Comparison of ENCODE assay signal across 18 cellular contexts in genomic region chr2:98650998-98651397, GRCh38. TPM values are rescaled to one million over a fixed set of nuclear protein-coding genes. Genes with fewer than 3 reads are reported as not detected.
DNase-seq lines count a peak whose midpoint lies in the region; ATAC-seq lines count a peak whose summit lies in the region.
"Had no signal": no experiment of that assay in that cellular context is flagged by ENCODE, and none has a peak within 500 bp of the region (broad histone marks: within the 10 kb centered on the region; RNA-seq: fewer than 3 reads in every experiment).

No MANE protein-coding gene starts in this region.

- peak overlapping the region; percentile 13 for H3K27ac Mint-ChIP-seq in T-helper 2 cell treated with Interferon-gamma antibody and Interleukin-4, amounts not matched to agents 5 μg/mL and 100 μg/mL, for 36 hours
- peak overlapping the region; percentile 57 to 91 for H3K27ac Mint-ChIP-seq in activated naive CD4-positive, alpha-beta T cell treated with anti-CD3 and anti-CD28 coated beads, Interleukin-2, amount 50 U/mL, for 72 hours
- H3K27ac Mint-ChIP-seq in immature natural killer cell, result peak overlapping the region; percentile 85 to 97 (median 93)
- H3K27ac Mint-ChIP-seq in stimulated activated naive CD8-positive, alpha-beta T cell treated with anti-CD3 and anti-CD28 coated beads, Interleukin-15, amount 100 ng/mL, for 72 hours, result peak overlapping the region; percentile 36 to 93

- H3K27me3 Mint-ChIP-seq in T-helper 2 cell treated with Interferon-gamma antibody and Interleukin-4, amounts not matched to agents 5 μg/mL and 100 μg/mL, for 36 hours (ENCODE audit: low read depth), result no peaks in the 10 kb centered on the region
- H3K27me3 Mint-ChIP-seq in immature natural killer cell (ENCODE audit: low read depth in 3 of 3), result peaks cover 0 to 3% (median 0%) of the 10 kb centered on the region in 3 donors
- H3K27me3 Mint-ChIP-seq in stimulated activated naive CD8-positive, alpha-beta T cell treated with anti-CD3 and anti-CD28 coated beads, Interleukin-15, amount 100 ng/mL, for 72 hours, result no peaks in the 10 kb centered on the region

- no peak overlapping the region for H3K4me3 Mint-ChIP-seq in T-helper 2 cell treated with Interferon-gamma antibody and Interleukin-4, amounts not matched to agents 5 μg/mL and 100 μg/mL, for 36 hours
- H3K4me3 Mint-ChIP-seq in immature natural killer cell, result peak overlapping the region in 4 of 5 donors; percentile 15 to 64 (median 51)
- H3K4me3 Mint-ChIP-seq in stimulated activated naive CD8-positive, alpha-beta T cell treated with anti-CD3 and anti-CD28 coated beads, Interleukin-15, amount 100 ng/mL, for 72 hours, result peak overlapping the region; percentile 44 to 80
- H3K4me3 Mint-ChIP-seq: H9 had no signal

- peaks cover 73% of the 10 kb centered on the region for H3K36me3 Mint-ChIP-seq in T-helper 2 cell treated with Interferon-gamma antibody and Interleukin-4, amounts not matched to agents 5 μg/mL and 100 μg/mL, for 36 hours (ENCODE audit: low read depth)
- H3K36me3 Mint-ChIP-seq in activated naive CD4-positive, alpha-beta T cell treated with anti-CD3 and anti-CD28 coated beads, Interleukin-2, amount 50 U/mL, for 72 hours, result peaks cover 10 to 57% of the 10 kb centered on the region in 2 donors
- H3K36me3 Mint-ChIP-seq in immature natural killer cell, result peaks cover 44 to 63% (median 60%) of the 10 kb centered on the region in 3 donors

- H3K9me3 Mint-ChIP-seq in T-helper 2 cell treated with Interferon-gamma antibody and Interleukin-4, amounts not matched to agents 5 μg/mL and 100 μg/mL, for 36 hours, result peaks cover 22% of the 10 kb centered on the region
- H3K9me3 Mint-ChIP-seq in activated naive CD4-positive, alpha-beta T cell treated with anti-CD3 and anti-CD28 coated beads, Interleukin-2, amount 50 U/mL, for 72 hours, result no peaks in the 10 kb centered on the region
- H3K9me3 Mint-ChIP-seq in immature natural killer cell, result peaks cover 0 to 4% (median 0%) of the 10 kb centered on the region in 6 donors
- H3K9me3 Mint-ChIP-seq in stimulated activated naive CD8-positive, alpha-beta T cell treated with anti-CD3 and anti-CD28 coated beads, Interleukin-15, amount 100 ng/mL, for 72 hours, result peaks cover 10 to 13% of the 10 kb centered on the region in 2 donors
- H3K9me3 Mint-ChIP-seq: H9 had no signal

- no peak for DNase-seq in T-helper 2 cell treated with Interferon-gamma antibody and Interleukin-4, amounts not matched to agents 5 μg/mL and 100 μg/mL, for 36 hours (ENCODE audit: low spot score)
- no peak for DNase-seq in T-helper 2 cell
- no peak for DNase-seq in activated naive CD4-positive, alpha-beta T cell treated with anti-CD3 and anti-CD28 coated beads, Interleukin-2, amount 50 U/mL, for 72 hours (ENCODE audit: low spot score in 2 of 2)
- DNase-seq in activated naive CD4-positive, alpha-beta T cell (lab: John Stamatoyannopoulos, UW), result no peak
- no peak for DNase-seq in immature natural killer cell
- no peak for DNase-seq in stimulated activated naive CD8-positive, alpha-beta T cell treated with anti-CD3 and anti-CD28 coated beads, Interleukin-15, amount 100 ng/mL, for 72 hours
- no peak for DNase-seq in AG08395 (ENCODE audit: low spot score)
- DNase-seq: Caco-2, DMS53, H9, Karpas-422, NCI-H1105 treated with DMSO at 0.1 percent for 48 hours, NCI-H187, NCI-H446 treated with DMSO at 0.1 percent for 48 hours, NCI-H748 treated with DMSO at 0.1 percent for 48 hours, PC-9 had no signal

- peaks cover 57% of the 10 kb centered on the region for H3K4me1 Mint-ChIP-seq in T-helper 2 cell treated with Interferon-gamma antibody and Interleukin-4, amounts not matched to agents 5 μg/mL and 100 μg/mL, for 36 hours (ENCODE audit: low read depth)
- H3K4me1 Mint-ChIP-seq in immature natural killer cell, result peaks cover 77 to 82% of the 10 kb centered on the region in 2 donors
- peaks cover 72% of the 10 kb centered on the region for H3K4me1 Mint-ChIP-seq in stimulated activated naive CD8-positive, alpha-beta T cell treated with anti-CD3 and anti-CD28 coated beads, Interleukin-15, amount 100 ng/mL, for 72 hours
- H3K4me1 Mint-ChIP-seq: H9 had no signal

- ATAC-seq in activated naive CD4-positive, alpha-beta T cell treated with anti-CD3 and anti-CD28 coated beads, Interleukin-2, amount 50 U/mL, for 72 hours, result no peak
- ATAC-seq in stimulated activated naive CD8-positive, alpha-beta T cell treated with anti-CD3 and anti-CD28 coated beads, Interleukin-15, amount 100 ng/mL, for 72 hours, result no peak
- no peak for ATAC-seq in GM18519 (IDR thresholded peaks at IDR 0.05; ENCODE audit: low FRiP score, unreplicated experiment)
- ATAC-seq: HepG2 had no signal

RNA-seq across cellular contexts. Expression of gene UNC50, which starts 42.6 kb away (rescaled TPM):
- total RNA-seq in activated naive CD4-positive, alpha-beta T cell treated with anti-CD3 and anti-CD28 coated beads, Interleukin-2, amount 50 U/mL, for 72 hours, result 10 to 100 TPM; 21.6 to 23.8 TPM
- polyA plus RNA-seq in immature natural killer cell, result 10 to 100 TPM; 42.1 to 73.4 (median 58.6) TPM

RNA-seq across cellular contexts. Expression of gene COA5, which starts 42.7 kb away (rescaled TPM):
- 10 to 100 TPM; 25.0 to 30.3 TPM for total RNA-seq in activated naive CD4-positive, alpha-beta T cell treated with anti-CD3 and anti-CD28 coated beads, Interleukin-2, amount 50 U/mL, for 72 hours
- polyA plus RNA-seq in immature natural killer cell, result 10 to 100 TPM; 34.0 to 54.6 (median 37.5) TPM

Comparison
In these comparisons a context has a peak if more than half of its experiments do, and no peak if none do; other contexts are left out.
1. H3K27ac Mint-ChIP-seq: peak in every context shown above with its lines; median percentile 93 in immature natural killer cell; 74 in activated naive CD4-positive, alpha-beta T cell treated with anti-CD3 and anti-CD28 coated beads, Interleukin-2, amount 50 U/mL, for 72 hours; 64 in stimulated activated naive CD8-positive, alpha-beta T cell treated with anti-CD3 and anti-CD28 coated beads, Interleukin-15, amount 100 ng/mL, for 72 hours; 13 in T-helper 2 cell treated with Interferon-gamma antibody and Interleukin-4, amounts not matched to agents 5 μg/mL and 100 μg/mL, for 36 hours.